In genomic region chr17:41689497-41690299, GRCh38 we compare ENCODE assay signal across 8 cellular contexts. TPM values are rescaled to one million over a fixed set of nuclear protein-coding genes. Genes with fewer than 3 reads are reported as not detected.
A peak's percentile ranks its signal among the peaks of the same experiment; 100 is the strongest.
DNase-seq lines count a peak whose midpoint lies in the region; ATAC-seq and TF ChIP-seq lines count a peak whose summit lies in the region.

No MANE protein-coding gene starts in this region.

- H3K4me1 ChIP-seq in BE2C, result no peaks in the 10 kb centered on the region; the same call in 1 of the 2 replicates
- peaks cover 22% of the 10 kb centered on the region for H3K4me1 ChIP-seq in Panc1 (ENCODE audit: control insufficient read depth, insufficient read depth, low read length)
- peaks cover 12 to 20% of the 10 kb centered on the region in 2 donors for H3K4me1 ChIP-seq in ascending aorta
- peaks cover 9% of the 10 kb centered on the region for H3K4me1 ChIP-seq in iPS-20b (ENCODE audit: insufficient read depth, low read length)

- DNase-seq in BE2C (peak; percentile 59), H4 (ENCODE audit: low spot score) (peak; percentile 64), Panc1 (ENCODE audit: low read depth, low spot score) (no peak), ascending aorta (ENCODE audit: low spot score in 2 of 2) (no peak), UCSD-AML1 (lab: John Stamatoyannopoulos, UW; ENCODE audit: unreplicated experiment) (no peak)
- DNase-seq in stimulated activated CD4-positive, alpha-beta T cell treated with anti-CD3 and anti-CD28 coated beads, Interleukin-12 subunit alpha, Interleukin-12 subunit beta, amount 100 ng/mL, for 4 hours, result peak; percentile 33

- H3K9ac ChIP-seq in iPS-20b (ENCODE audit: low read depth, low read length), result peak overlapping the region; percentile 99

- H3K27ac ChIP-seq in Panc1 (ENCODE audit: low read length), result peak overlapping the region; percentile 97
- H3K27ac ChIP-seq in ascending aorta, result peak overlapping the region; percentile 100
- H3K27ac ChIP-seq in iPS-20b (ENCODE audit: low read length), result peak overlapping the region; percentile 73

- in situ Hi-C loops in Panc1 (cut with HindIII; ENCODE audit: low pct_unique_long_range_greater_than_20kb, low sequenced_read_pairs), result no loop called here

- H3K36me3 ChIP-seq in BE2C (peaks cover 50% of the 10 kb centered on the region), Panc1 (ENCODE audit: control insufficient read depth, insufficient read depth, low read length) (peaks cover 27% of the 10 kb centered on the region), ascending aorta (peaks cover 51 to 54% of the 10 kb centered on the region in 2 donors), iPS-20b (ENCODE audit: insufficient read depth, low read depth, low read length) (peaks cover 45% of the 10 kb centered on the region)

- CTCF ChIA-PET in Panc1 (lab: Charles Lee), result interaction anchor here (0.5 to 0.7 kb wide), 2 partner anchors 17 to 1273 kb away, joined by 3 to 5 read pairs; no protein-coding TSS in a partner anchor

- BruUV-seq in Panc1 (replicated peaks; lab: Mats Ljungman, UMichigan), result TSS peak; percentile 83

- H3K27me3 ChIP-seq in BE2C (no peaks in the 10 kb centered on the region), Panc1 (ENCODE audit: control insufficient read depth, insufficient read depth, low read length) (no peaks in the 10 kb centered on the region), ascending aorta (no peaks in the 10 kb centered on the region), iPS-20b (ENCODE audit: insufficient read depth, low read length) (no peaks in the 10 kb centered on the region)

- intact Hi-C loops in Panc1 (cut with micrococcal nuclease; ENCODE audit: unreplicated experiment), result no loop called here
- intact Hi-C loops in ascending aorta (cut with DNase I), result loop anchor here (1.0 to 5.0 kb wide), 2 partner anchors 23 to 1042 kb away; partner anchors contain the start of gene SMARCE1

- peak; percentile 80 for TF ChIP-seq CTCF in BE2C (IDR thresholded peaks at IDR 0.05; ENCODE audit: low read depth, low read length)
- TF ChIP-seq CTCF in Panc1 (IDR thresholded peaks at IDR 0.05), result peak; percentile 82
- peak; percentile 49 to 58 (median 53) for TF ChIP-seq CTCF in ascending aorta (IDR thresholded peaks at IDR 0.05)

- ATAC-seq in Panc1 (no peak), GM19395 (IDR thresholded peaks at IDR 0.05; ENCODE audit: unreplicated experiment) (no peak)

- H3K9me3 ChIP-seq in BE2C (no peaks in the 10 kb centered on the region), Panc1 (ENCODE audit: control insufficient read depth, insufficient read depth, low read depth, low read length) (no peaks in the 10 kb centered on the region; the same call in 1 of the 2 replicates), ascending aorta (no peaks in the 10 kb centered on the region), iPS-20b (ENCODE audit: insufficient read depth, low read depth, low read length) (no peaks in the 10 kb centered on the region)

- POLR2A ChIA-PET in Panc1 (lab: Charles Lee), result interaction anchor here (0.5 to 1.8 kb wide), 14 partner anchors 10 to 1137 kb away, joined by 3 to 22 read pairs (median 3); partner anchors contain the start of gene JUP

- H3K4me3 ChIP-seq in BE2C (ENCODE audit: low read depth, low read length), result peak overlapping the region; percentile 99
- peak overlapping the region; percentile 91 to 99 for H3K4me3 ChIP-seq in Panc1 (ENCODE audit: low read depth in 2 of 2, low read length in 2 of 2)
- H3K4me3 ChIP-seq in ascending aorta, result peak overlapping the region; percentile 74 to 93
- peak overlapping the region; percentile 96 for H3K4me3 ChIP-seq in iPS-20b (ENCODE audit: low read length)

RNA-seq across cellular contexts. Expression of gene EIF1, which starts 1.0 kb away (rescaled TPM):
- polyA plus RNA-seq in BE2C (2012; ENCODE audit: insufficient read depth, insufficient read length, low read depth), result 2,463 TPM
- total RNA-seq in H4 (2014; rRNA removed; shearing (Covaris generic)), result 86.6 and 90.0 TPM in 2 replicates
- total RNA-seq in Panc1 (2021; ENCODE audit: unreplicated experiment), result 747 TPM
- polyA plus RNA-seq in Panc1 (2012; ENCODE audit: insufficient read length), result 685 TPM
- 102 TPM for total RNA-seq in ascending aorta

RNA-seq across cellular contexts. Expression of gene GAST, which starts 22.4 kb away (rescaled TPM):
- not detected for polyA plus RNA-seq in BE2C (2012; ENCODE audit: insufficient read depth, insufficient read length, low read depth)
- not detected in 2 replicates for total RNA-seq in H4 (2014; rRNA removed; shearing (Covaris generic))
- not detected for total RNA-seq in Panc1 (2021; ENCODE audit: unreplicated experiment)
- polyA plus RNA-seq in Panc1 (2012; ENCODE audit: insufficient read length), result not detected
- total RNA-seq in ascending aorta, result not detected

RNA-seq across cellular contexts. Expression of gene HAP1, which starts 44.7 kb away (rescaled TPM):
- 0.29 TPM for polyA plus RNA-seq in BE2C (2012; ENCODE audit: insufficient read depth, insufficient read length, low read depth)
- 0.06 TPM in 1 of 2 replicates, not detected in the other for total RNA-seq in H4 (2014; rRNA removed; shearing (Covaris generic))
- total RNA-seq in Panc1 (2021; ENCODE audit: unreplicated experiment), result 11.6 TPM
- polyA plus RNA-seq in Panc1 (2012; ENCODE audit: insufficient read length), result 16.4 TPM
- not detected for total RNA-seq in ascending aorta

Comparison
In these comparisons a context has a peak if more than half of its experiments do, and no peak if none do; other contexts are left out.
1. DNase-seq: peak in BE2C (single experiment), H4 (single experiment) and stimulated activated CD4-positive, alpha-beta T cell treated with anti-CD3 and anti-CD28 coated beads, Interleukin-12 subunit alpha, Interleukin-12 subunit beta, amount 100 ng/mL, for 4 hours (single experiment); none in Panc1 (single experiment), ascending aorta (0 of 2) and UCSD-AML1 (single experiment).
2. RNA of gene HAP1, which starts 44.7 kb away (total RNA-seq): 11.6 TPM in Panc1 (single experiment); 0.06 TPM in H4 and not detected in ascending aorta (single experiment); every median in the first group is over 10 times any median in the second.
3. Peak in every context shown above with its lines, with median percentiles within 50 percentile points of each other: H3K4me3 ChIP-seq, CTCF ChIP-seq and H3K27ac ChIP-seq.